ENCODE assay signal across 14 cellular contexts in genomic region chr7:134855467-134855866, GRCh38.
DNase-seq lines count a peak whose midpoint lies in the region; ATAC-seq and TF ChIP-seq lines count a peak whose summit lies in the region.
"Had no signal": no experiment of that assay in that cellular context is flagged by ENCODE, and none has a peak within 500 bp of the region (broad histone marks: within the 10 kb centered on the region; RNA-seq: fewer than 3 reads in every experiment).

No MANE protein-coding gene starts in this region.

- no peak for TF ChIP-seq POLR2A in esophagus muscularis mucosa (IDR thresholded peaks at IDR 0.05; ENCODE audit: low read depth)

- H3K4me1 Mint-ChIP-seq in osteocyte (ENCODE audit: unreplicated experiment) (peaks cover 83% of the 10 kb centered on the region), neural progenitor cell (peaks cover 11% of the 10 kb centered on the region)
- H3K4me1 Mint-ChIP-seq in stimulated activated naive CD8-positive, alpha-beta T cell treated with anti-CD3 and anti-CD28 coated beads, Interleukin-15, amount 100 ng/mL, for 72 hours: peaks cover 36% of the 10 kb centered on the region

- H3K27me3 Mint-ChIP-seq in osteocyte (ENCODE audit: unreplicated experiment): no peaks in the 10 kb centered on the region
- no peaks in the 10 kb centered on the region for H3K27me3 Mint-ChIP-seq in stimulated activated naive CD8-positive, alpha-beta T cell treated with anti-CD3 and anti-CD28 coated beads, Interleukin-15, amount 100 ng/mL, for 72 hours
- no peaks in the 10 kb centered on the region for H3K27me3 Mint-ChIP-seq in neural progenitor cell (ENCODE audit: insufficient read depth, low read depth)
- H3K27me3 Mint-ChIP-seq: CD4-positive, alpha-beta memory T cell had no signal

- no TSS peak for BruUV-seq in OCI-LY7 (replicated peaks; lab: Mats Ljungman, UMichigan)

- no peak overlapping the region for H3K4me3 Mint-ChIP-seq in osteocyte (ENCODE audit: unreplicated experiment)
- H3K4me3 Mint-ChIP-seq in stimulated activated naive CD8-positive, alpha-beta T cell treated with anti-CD3 and anti-CD28 coated beads, Interleukin-15, amount 100 ng/mL, for 72 hours: peak overlapping the region in 1 of 2 donors; percentile 60
- H3K4me3 Mint-ChIP-seq in neural progenitor cell: no peak overlapping the region

- intact Hi-C loops in OCI-LY7 (cut with micrococcal nuclease; ENCODE audit: unreplicated experiment): no loop called here
- intact Hi-C loops in esophagus muscularis mucosa (cut with DNase I): no loop called here

- no peaks in the 10 kb centered on the region for H3K9me3 ChIP-seq in OCI-LY7 (ENCODE audit: low read length)
- no peaks in the 10 kb centered on the region for H3K9me3 ChIP-seq in esophagus muscularis mucosa
- no peaks in the 10 kb centered on the region for H3K9me3 ChIP-seq in neural progenitor cell (ENCODE audit: low read depth)

- ATAC-seq in stimulated activated naive CD8-positive, alpha-beta T cell treated with anti-CD3 and anti-CD28 coated beads, Interleukin-15, amount 100 ng/mL, for 72 hours: no peak
- no peak for ATAC-seq in HG02973 (IDR thresholded peaks at IDR 0.05; ENCODE audit: unreplicated experiment)

- H3K9me2 ChIP-seq in OCI-LY7 (ENCODE audit: insufficient read depth, low read length): no peaks in the 10 kb centered on the region

- WGBS in esophagus muscularis mucosa: 27% methylated on average over 2 of the region's 2 CpGs

- no peaks in the 10 kb centered on the region for H3F3A ChIP-seq in neural progenitor cell (ENCODE audit: low read depth)

- POLR2A ChIA-PET in OCI-LY7 (lab: Charles Lee): no interaction called here

- H3K9ac ChIP-seq in neural progenitor cell: no peak overlapping the region

- H3K27ac ChIP-seq in OCI-LY7 (ENCODE audit: low read depth, low read length, poor library complexity, severe bottlenecking) (no peak overlapping the region), esophagus muscularis mucosa (replicated peaks in 1 of 4) (peak overlapping the region; percentile 67 to 87 (median 76)), neural progenitor cell (no peak overlapping the region)

- peaks cover 6% of the 10 kb centered on the region for H3K4me1 ChIP-seq in OCI-LY7 (ENCODE audit: insufficient read depth, low read length, poor library complexity, severe bottlenecking)
- peaks cover 55 to 97% (median 95%) of the 10 kb centered on the region in 4 donors for H3K4me1 ChIP-seq in esophagus muscularis mucosa
- no peaks in the 10 kb centered on the region for H3K4me1 ChIP-seq in neural progenitor cell

- H3K27ac Mint-ChIP-seq in osteocyte (ENCODE audit: unreplicated experiment) (peak overlapping the region; percentile 83), neural progenitor cell (no peak overlapping the region)
- no peak overlapping the region for H3K27ac Mint-ChIP-seq in stimulated activated naive CD8-positive, alpha-beta T cell treated with anti-CD3 and anti-CD28 coated beads, Interleukin-15, amount 100 ng/mL, for 72 hours

- no peaks in the 10 kb centered on the region for H4K20me1 ChIP-seq in OCI-LY7 (ENCODE audit: insufficient read depth, low read length)
- H4K20me1 ChIP-seq in neural progenitor cell (ENCODE audit: low read depth): no peaks in the 10 kb centered on the region

- DNase-seq in AG08395 (ENCODE audit: low spot score): peak; percentile 19
- DNase-seq in OCI-LY7 (ENCODE audit: low spot score): no peak
- no peak for DNase-seq in esophagus muscularis mucosa (ENCODE audit: extremely low spot score)
- no peak for DNase-seq in osteocyte (ENCODE audit: extremely low spot score, unreplicated experiment)
- DNase-seq in stimulated activated naive CD8-positive, alpha-beta T cell treated with anti-CD3 and anti-CD28 coated beads, Interleukin-15, amount 100 ng/mL, for 72 hours: no peak
- no peak for DNase-seq in HUDEP-2 (lab: John Stamatoyannopoulos, UW; ENCODE audit: unreplicated experiment in 76 of 76)
- no peak for DNase-seq in neural progenitor cell (ENCODE audit: low spot score)
- DNase-seq: activated CD8-positive, alpha-beta memory T cell treated with anti-CD3 and anti-CD28 coated beads for 24 hours; CD4-positive, alpha-beta memory T cell; GDM1; Karpas-422; NCI-H2029 treated with DMSO at 0.1 percent for 48 hours; NK-92 treated with Interleukin-12 subunit alpha and Interleukin-12 subunit beta, amount 100 ng/mL, for 24 hours had no signal

- no peak overlapping the region for H3K4me2 ChIP-seq in OCI-LY7 (ENCODE audit: low read length)
- no peak overlapping the region for H3K4me2 ChIP-seq in neural progenitor cell

- no peaks in the 10 kb centered on the region for H3K36me3 ChIP-seq in OCI-LY7 (ENCODE audit: insufficient read depth, low read length)
- H3K36me3 ChIP-seq in esophagus muscularis mucosa: peaks cover 0 to 4% (median 0%) of the 10 kb centered on the region in 4 donors
- H3K36me3 ChIP-seq in neural progenitor cell: no peaks in the 10 kb centered on the region

- no peak overlapping the region for H3K4me3 ChIP-seq in OCI-LY7 (ENCODE audit: low read depth, low read length, poor library complexity, severe bottlenecking)
- H3K4me3 ChIP-seq in esophagus muscularis mucosa: peak overlapping the region in 1 of 4 donors; percentile 10
- no peak overlapping the region for H3K4me3 ChIP-seq in neural progenitor cell

- H3K9me3 Mint-ChIP-seq in osteocyte (ENCODE audit: unreplicated experiment) (no peaks in the 10 kb centered on the region), neural progenitor cell (no peaks in the 10 kb centered on the region)
- H3K9me3 Mint-ChIP-seq in stimulated activated naive CD8-positive, alpha-beta T cell treated with anti-CD3 and anti-CD28 coated beads, Interleukin-15, amount 100 ng/mL, for 72 hours: peaks cover 14 to 15% of the 10 kb centered on the region in 2 donors

- CTCF ChIA-PET in OCI-LY7 (lab: Charles Lee; ENCODE audit: unreplicated experiment): no interaction called here

- TF ChIP-seq CTCF in OCI-LY7 (conservative IDR thresholded peaks at IDR 0.05; ENCODE audit: low read length) (no peak), esophagus muscularis mucosa (IDR thresholded peaks at IDR 0.05) (no peak), osteocyte (IDR thresholded peaks at IDR 0.05) (no peak), neural progenitor cell (IDR thresholded peaks at IDR 0.05) (no peak)

- H3K27me3 ChIP-seq in esophagus muscularis mucosa: no peaks in the 10 kb centered on the region
- H3K27me3 ChIP-seq in neural progenitor cell: no peaks in the 10 kb centered on the region

- H3K79me2 ChIP-seq in OCI-LY7 (ENCODE audit: insufficient read depth, low read depth, low read length) (no peaks in the 10 kb centered on the region), neural progenitor cell (ENCODE audit: low read depth) (no peaks in the 10 kb centered on the region)

- TF ChIP-seq EP300 in esophagus muscularis mucosa (IDR thresholded peaks at IDR 0.05): no peak

- H2AFZ ChIP-seq in OCI-LY7 (ENCODE audit: low read length): peak overlapping the region; percentile 47; the same call in 1 of the 2 replicates
- no peak overlapping the region for H2AFZ ChIP-seq in neural progenitor cell (replicated peaks)

- peaks cover 55% of the 10 kb centered on the region for H3K36me3 Mint-ChIP-seq in osteocyte (ENCODE audit: unreplicated experiment)
- no peaks in the 10 kb centered on the region for H3K36me3 Mint-ChIP-seq in neural progenitor cell

Comparison
In these comparisons a context has a peak if more than half of its experiments do, and no peak if none do; other contexts are left out.
1. H3K27ac ChIP-seq: peak in esophagus muscularis mucosa (4 of 4); none in OCI-LY7 (single experiment) and neural progenitor cell (single experiment).